ENCODE assay signal across 9 cellular contexts in the genomic region with DNA sequence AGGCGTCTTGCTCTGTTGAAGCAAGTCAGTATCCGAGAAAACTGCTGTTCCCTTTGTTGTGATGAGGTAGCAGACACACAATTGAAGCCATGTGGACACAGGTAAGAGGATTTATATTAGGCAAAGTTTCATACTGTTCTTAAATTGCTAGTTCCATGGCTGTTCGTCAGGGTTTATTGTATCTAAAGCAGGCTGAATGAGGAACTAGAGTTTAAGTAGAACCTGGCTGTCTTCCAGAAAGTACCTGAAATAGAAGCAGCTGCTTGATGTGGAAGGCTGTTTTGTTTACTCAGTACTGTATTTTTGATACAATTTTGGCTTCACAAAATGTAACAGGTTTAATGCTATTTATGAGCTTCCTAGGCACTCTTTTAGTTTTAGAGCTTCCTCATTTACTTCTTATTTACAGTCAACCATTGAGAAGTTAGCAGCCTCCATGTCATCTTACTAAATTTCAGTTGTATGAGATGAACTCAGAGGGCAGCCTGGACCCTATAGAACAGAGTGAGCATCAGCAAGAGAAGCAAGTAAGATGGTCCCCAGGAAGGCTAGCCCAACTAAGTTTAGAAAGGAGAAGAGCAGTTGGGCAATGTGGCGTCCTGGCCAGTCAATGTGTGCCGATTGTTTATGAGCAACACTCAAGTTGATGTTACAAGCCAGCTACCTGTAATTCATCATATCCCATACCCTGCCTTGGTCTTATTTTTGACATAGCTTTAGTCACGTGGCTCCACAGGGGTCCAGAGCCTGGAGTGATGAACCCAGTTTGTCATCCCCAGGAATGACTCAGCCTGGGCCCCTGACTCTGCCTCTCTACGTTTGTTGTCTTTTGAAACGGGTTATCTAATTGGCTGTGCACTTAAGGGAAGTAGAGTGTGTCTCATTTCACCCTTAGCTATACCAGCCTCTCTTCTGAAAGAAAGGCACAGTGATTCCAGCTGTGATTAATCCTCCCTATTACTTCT. TPM values are rescaled to one million over a fixed set of nuclear protein-coding genes. Genes with fewer than 3 reads are reported as not detected.
DNase-seq lines count a peak whose midpoint lies in the region; ATAC-seq and TF ChIP-seq lines count a peak whose summit lies in the region.
"Had no signal": no experiment of that assay in that cellular context is flagged by ENCODE, and none has a peak within 500 bp of the region (broad histone marks: within the 10 kb centered on the region; RNA-seq: fewer than 3 reads in every experiment).

No MANE protein-coding gene starts in this region.

- H3K27me3 Mint-ChIP-seq in IgD-negative memory B cell = no peaks in the 10 kb centered on the region

- no peaks in the 10 kb centered on the region for H3K9me3 Mint-ChIP-seq in IgD-negative memory B cell
- H3K9me3 Mint-ChIP-seq: T-helper 1 cell treated with Interleukin-12 subunit alpha and Interleukin-12 subunit beta and Interleukin-4 antibody, amounts not matched to agents 30 μg/mL and 1 μg/mL, for 36 hours had no signal

- peaks cover 5% of the 10 kb centered on the region for H3K36me3 Mint-ChIP-seq in IgD-negative memory B cell

- no peak for TF ChIP-seq CTCF in RWPE1 (conservative IDR thresholded peaks at IDR 0.05; ENCODE audit: low read depth)

- ATAC-seq in GM21717 (IDR thresholded peaks at IDR 0.05; ENCODE audit: unreplicated experiment) = no peak

- CTCF ChIA-PET in RWPE1 (lab: Yijun Ruan, JAX) = interaction anchor here (0.5 to 0.7 kb wide), 3 partner anchors 32 to 1157 kb away, joined by 3 to 4 read pairs (median 4); no protein-coding TSS in a partner anchor
- CTCF ChIA-PET in HEK293T (lab: Yijun Ruan, JAX) = interaction anchor here (1.2 kb wide), 1 partner anchor 182 kb away, joined by 4 read pairs; no protein-coding TSS in a partner anchor

- H3K4me1 Mint-ChIP-seq in IgD-negative memory B cell = peaks cover 24 to 32% (median 27%) of the 10 kb centered on the region in 3 donors

- POLR2A ChIA-PET in RWPE1 (lab: Yijun Ruan, JAX; ENCODE audit: low non-redundant PET) = no interaction called here
- POLR2A ChIA-PET in HEK293T (lab: Yijun Ruan, JAX) = interaction anchor here (0.8 kb wide), 1 partner anchor 10 kb away, joined by 3 read pairs; the partner anchor contains the start of gene ARL2BP

- peak overlapping the region; percentile 36 to 88 (median 70) for H3K4me3 Mint-ChIP-seq in IgD-negative memory B cell
- H3K4me3 Mint-ChIP-seq: T-helper 1 cell treated with Interleukin-12 subunit alpha and Interleukin-12 subunit beta and Interleukin-4 antibody, amounts not matched to agents 30 μg/mL and 1 μg/mL, for 36 hours had no signal

- DNase-seq in COLO668 (lab: John Stamatoyannopoulos, UW; ENCODE audit: unreplicated experiment) (peak; percentile 33), RWPE1 (ENCODE audit: low spot score) (peak; percentile 23), hepatic stellate cell (ENCODE audit: low spot score) (peak; percentile 17), HEK293T (ENCODE audit: extremely low spot score) (no peak), NCI-H1694 treated with DMSO at 0.1 percent for 48 hours (lab: John Stamatoyannopoulos, UW) (no peak), UCSD-AML1 (lab: John Stamatoyannopoulos, UW; ENCODE audit: unreplicated experiment) (no peak)

- H3K27ac ChIP-seq in RWPE1 = no peak overlapping the region

- H3K27ac Mint-ChIP-seq in IgD-negative memory B cell = peak overlapping the region; percentile 76 to 97 (median 86)

TF ChIP-seq in HEK293T, 16 proteins besides CTCF, POLR2A, EP300 and RAD21:
- TF ChIP-seq FOXA1 (IDR thresholded peaks at IDR 0.05) (no peak), ZNF384 (IDR thresholded peaks at IDR 0.05) (no peak), ARNT (IDR thresholded peaks at IDR 0.05) (no peak), FOXK2 (IDR thresholded peaks at IDR 0.05) (no peak)

RNA-seq across cellular contexts. Expression of gene ARL2BP, which starts 9.6 kb away (rescaled TPM):
- polyA plus RNA-seq in IgD-negative memory B cell = 108 TPM

RNA-seq across cellular contexts. Expression of gene PLLP, which starts 49.1 kb away (rescaled TPM):
- polyA plus RNA-seq in IgD-negative memory B cell = 1.1 TPM

RNA-seq across cellular contexts. Expression of gene RSPRY1, which starts 49.3 kb away (rescaled TPM):
- polyA plus RNA-seq in IgD-negative memory B cell = 38.2 TPM

RNA-seq across cellular contexts. Expression of gene PSME3IP1, which starts 49.6 kb away (rescaled TPM):
- 91.6 TPM for polyA plus RNA-seq in IgD-negative memory B cell

Comparison
In these comparisons a context has a peak if more than half of its experiments do, and no peak if none do; other contexts are left out.
1. DNase-seq: peak in COLO668 (single experiment), RWPE1 (single experiment) and hepatic stellate cell (single experiment); none in HEK293T (single experiment), NCI-H1694 treated with DMSO at 0.1 percent for 48 hours (single experiment) and UCSD-AML1 (single experiment).